Comparison of ENCODE assay signal across 8 cellular contexts in genomic region chr12:108214486-108214885, GRCh38.
A peak's percentile ranks its signal among the peaks of the same experiment; 100 is the strongest.
DNase-seq lines count a peak whose midpoint lies in the region; ATAC-seq and TF ChIP-seq lines count a peak whose summit lies in the region.
"Had no signal": no experiment of that assay in that cellular context is flagged by ENCODE, and none has a peak within 500 bp of the region (broad histone marks: within the 10 kb centered on the region; RNA-seq: fewer than 3 reads in every experiment).

No MANE protein-coding gene starts in this region.

- H3K36me3 ChIP-seq in left lung = no peaks in the 10 kb centered on the region

- TF ChIP-seq CTCF in GM12865 (IDR thresholded peaks at IDR 0.05; ENCODE audit: insufficient read depth, low read depth, low read length, missing control alignments) (no peak), left lung (IDR thresholded peaks at IDR 0.05) (no peak)

- no peak overlapping the region for H3K4me3 ChIP-seq in GM12865 (ENCODE audit: low read depth, low read length)
- no peak overlapping the region for H3K4me3 ChIP-seq in left lung

- no peak overlapping the region for H3K27ac ChIP-seq in left lung

- no peak for TF ChIP-seq EP300 in Ishikawa (IDR thresholded peaks at IDR 0.05; ENCODE audit: borderline replicate concordance)

- no peaks in the 10 kb centered on the region for H3K9me3 ChIP-seq in left lung

- H3K27me3 ChIP-seq in left lung = peaks cover 0 to 29% of the 10 kb centered on the region in 2 donors

- peak; percentile 40 for ATAC-seq in left lung
- no peak for ATAC-seq in HG03280 (IDR thresholded peaks at IDR 0.05; ENCODE audit: unreplicated experiment)
- no peak for ATAC-seq in HG03521 (IDR thresholded peaks at IDR 0.05; ENCODE audit: unreplicated experiment)
- ATAC-seq: Panc1 had no signal

- intact Hi-C loops in left lung (cut with DNase I) = no loop called here

- DNase-seq in GM12865 (ENCODE audit: low read depth) (peak; percentile 37), amniotic epithelial cell (ENCODE audit: low read depth) (peak; percentile 0), left lung (no peak), NCI-H2171 treated with DMSO at 0.1 percent for 48 hours (lab: John Stamatoyannopoulos, UW) (no peak)

- peak; percentile 21; the same call in 1 of the 2 replicates for TF ChIP-seq RAD21 in Ishikawa (IDR thresholded peaks at IDR 0.05; ENCODE audit: low read depth)

- H3K4me1 ChIP-seq in left lung = no peaks in the 10 kb centered on the region

TF ChIP-seq in Ishikawa, 13 proteins besides CTCF, POLR2A, EP300 and RAD21:
- TF ChIP-seq MAX (IDR thresholded peaks at IDR 0.05) (no peak), NFIC (IDR thresholded peaks at IDR 0.05) (no peak), USF1 (IDR thresholded peaks at IDR 0.05) (no peak), FOXM1 (IDR thresholded peaks at IDR 0.05; ENCODE audit: borderline replicate concordance, low read depth) (no peak), REST (IDR thresholded peaks at IDR 0.05; ENCODE audit: low read depth) (peak; percentile 96), TAF1 (IDR thresholded peaks at IDR 0.05; ENCODE audit: low read depth) (no peak)

Comparison
In these comparisons a context has a peak if more than half of its experiments do, and no peak if none do; other contexts are left out.
1. DNase-seq: peak in GM12865 (single experiment) and amniotic epithelial cell (single experiment); none in left lung (0 of 2) and NCI-H2171 treated with DMSO at 0.1 percent for 48 hours (single experiment).